ENCODE assay signal across 33 cellular contexts in genomic region chr1:63230722-63231121, GRCh38.
"Had no signal": no experiment of that assay in that cellular context is flagged by ENCODE, and none has a peak within 500 bp of the region (broad histone marks: within the 10 kb centered on the region; RNA-seq: fewer than 3 reads in every experiment).

No MANE protein-coding gene starts in this region.

- H3K4me3 Mint-ChIP-seq: activated CD4-positive, alpha-beta memory T cell treated with anti-CD3 and anti-CD28 coated beads for 36 hours; activated CD4-positive, alpha-beta T cell treated with anti-CD3 and anti-CD28 coated beads for 36 hours; activated CD4-positive, alpha-beta T cell treated with anti-CD3 and anti-CD28 coated beads, Interleukin-2, amount 10 ng/mL, durations not matched to agents 24 days and 14 days; activated CD8-positive, alpha-beta memory T cell treated with anti-CD3 and anti-CD28 coated beads, Interleukin-2, amount 10 ng/mL, durations not matched to agents 7 days and 5 days; activated CD8-positive, alpha-beta T cell treated with anti-CD3 and anti-CD28 coated beads, Interleukin-2, amount 10 ng/mL, durations not matched to agents 7 days and 5 days; activated naive CD8-positive, alpha-beta T cell; activated T-cell treated with anti-CD3 and anti-CD28 coated beads, Interleukin-2, amount 50 U/mL, for 72 hours; dendritic cell treated with granulocyte-macrophage colony-stimulating factor and Interleukin-4, amounts not matched to agents 40 ng/mL and 50 ng/mL, for 4 days; endodermal cell; T-helper 17 cell; T-helper 2 cell treated with Interferon-gamma antibody and Interleukin-4, amounts not matched to agents 5 μg/mL and 100 μg/mL, for 36 hours had no signal

- H3K36me3 Mint-ChIP-seq: activated CD4-positive, alpha-beta memory T cell treated with anti-CD3 and anti-CD28 coated beads for 36 hours; activated CD8-positive, alpha-beta memory T cell treated with anti-CD3 and anti-CD28 coated beads, Interleukin-2, amount 10 ng/mL, durations not matched to agents 7 days and 5 days had no signal

- H3K36me3 ChIP-seq: brain microvascular endothelial cell, gastroesophageal sphincter, heart right ventricle had no signal

- FAIRE-seq: astrocyte had no signal

- H3K4me3 ChIP-seq: coronary artery, dorsolateral prefrontal cortex, gastroesophageal sphincter, heart right ventricle, hepatocyte had no signal

- H3K27ac Mint-ChIP-seq: activated CD4-positive, alpha-beta memory T cell treated with anti-CD3 and anti-CD28 coated beads for 36 hours; activated CD4-positive, alpha-beta T cell treated with anti-CD3 and anti-CD28 coated beads for 36 hours; activated CD4-positive, alpha-beta T cell treated with anti-CD3 and anti-CD28 coated beads, Interleukin-2, amount 10 ng/mL, durations not matched to agents 24 days and 14 days; activated CD8-positive, alpha-beta memory T cell treated with anti-CD3 and anti-CD28 coated beads, Interleukin-2, amount 10 ng/mL, durations not matched to agents 7 days and 5 days; activated CD8-positive, alpha-beta T cell treated with anti-CD3 and anti-CD28 coated beads, Interleukin-2, amount 10 ng/mL, durations not matched to agents 7 days and 5 days; activated naive CD8-positive, alpha-beta T cell; activated T-cell treated with anti-CD3 and anti-CD28 coated beads, Interleukin-2, amount 50 U/mL, for 72 hours; dendritic cell treated with granulocyte-macrophage colony-stimulating factor and Interleukin-4, amounts not matched to agents 40 ng/mL and 50 ng/mL, for 4 days; endodermal cell; T-helper 17 cell; T-helper 2 cell treated with Interferon-gamma antibody and Interleukin-4, amounts not matched to agents 5 μg/mL and 100 μg/mL, for 36 hours had no signal

- ATAC-seq: activated CD4-positive, alpha-beta T cell treated with anti-CD3 and anti-CD28 coated beads for 36 hours; activated CD8-positive, alpha-beta memory T cell treated with anti-CD3 and anti-CD28 coated beads, Interleukin-2, amount 10 ng/mL, durations not matched to agents 7 days and 5 days; activated CD8-positive, alpha-beta T cell treated with anti-CD3 and anti-CD28 coated beads, Interleukin-2, amount 10 ng/mL, durations not matched to agents 7 days and 5 days; activated T-cell treated with anti-CD3 and anti-CD28 coated beads, Interleukin-2, amount 50 U/mL, for 72 hours; esophagus mucosa; foreskin keratinocyte; gastroesophageal sphincter; T-helper 17 cell had no signal

- DNase-seq: activated CD4-positive, alpha-beta memory T cell treated with anti-CD3 and anti-CD28 coated beads for 36 hours; activated CD4-positive, alpha-beta T cell treated with anti-CD3 and anti-CD28 coated beads for 36 hours; activated CD4-positive, alpha-beta T cell treated with anti-CD3 and anti-CD28 coated beads, Interleukin-2, amount 10 ng/mL, durations not matched to agents 24 days and 14 days; activated CD4-positive, CD25-positive, alpha-beta regulatory T cell; activated CD4-positive, CD25-positive, alpha-beta regulatory T cell treated with anti-CD3 and anti-CD28 coated beads, Interleukin-2, amount 50 U/mL, for 72 hours; activated CD8-positive, alpha-beta memory T cell treated with anti-CD3 and anti-CD28 coated beads, Interleukin-2, amount 10 ng/mL, durations not matched to agents 7 days and 5 days; activated CD8-positive, alpha-beta memory T cell treated with anti-CD3 and anti-CD28 coated beads, Interleukin-2, amount 50 U/mL, for 4 hours; activated CD8-positive, alpha-beta T cell treated with anti-CD3 and anti-CD28 coated beads, Interleukin-2, amount 10 ng/mL, durations not matched to agents 7 days and 5 days; activated effector memory CD4-positive, alpha-beta T cell treated with Interleukin-2 at 50 U/mL for 16 hours; activated gamma-delta T cell treated with Interleukin-2 at 50 U/mL for 16 hours; activated naive CD4-positive, alpha-beta T cell treated with anti-CD3 and anti-CD28 coated beads, Interleukin-2, amount 50 U/mL, for 16 hours; activated naive CD4-positive, alpha-beta T cell treated with Interleukin-2 at 50 U/mL for 16 hours; activated T-cell treated with anti-CD3 and anti-CD28 coated beads, Interleukin-2, amount 50 U/mL, for 1 hour; activated T-cell treated with anti-CD3 and anti-CD28 coated beads, Interleukin-2, amount 50 U/mL, for 72 hours; amniotic stem cell; anterior cingulate cortex; brain microvascular endothelial cell; caudate nucleus; dorsolateral prefrontal cortex; effector memory CD4-positive, alpha-beta T cell; endodermal cell; foreskin keratinocyte; heart right ventricle; T-helper 17 cell; T1000 had no signal

- H3K27ac ChIP-seq: brain microvascular endothelial cell, coronary artery, dorsolateral prefrontal cortex, foreskin keratinocyte, gastroesophageal sphincter, heart right ventricle, hepatocyte had no signal

- H3K27me3 ChIP-seq: brain microvascular endothelial cell, dorsolateral prefrontal cortex, foreskin keratinocyte, gastroesophageal sphincter, heart right ventricle, hepatocyte had no signal

- H3K4me1 ChIP-seq: foreskin keratinocyte, gastroesophageal sphincter, heart right ventricle had no signal

- H3K9me3 Mint-ChIP-seq: activated CD4-positive, alpha-beta memory T cell treated with anti-CD3 and anti-CD28 coated beads for 36 hours; activated CD4-positive, alpha-beta T cell treated with anti-CD3 and anti-CD28 coated beads, Interleukin-2, amount 10 ng/mL, durations not matched to agents 24 days and 14 days; activated T-cell treated with anti-CD3 and anti-CD28 coated beads, Interleukin-2, amount 50 U/mL, for 72 hours; T-helper 2 cell treated with Interferon-gamma antibody and Interleukin-4, amounts not matched to agents 5 μg/mL and 100 μg/mL, for 36 hours had no signal

- H3K27me3 Mint-ChIP-seq: activated CD4-positive, alpha-beta memory T cell treated with anti-CD3 and anti-CD28 coated beads for 36 hours; activated CD4-positive, alpha-beta T cell treated with anti-CD3 and anti-CD28 coated beads, Interleukin-2, amount 10 ng/mL, durations not matched to agents 24 days and 14 days; dendritic cell treated with granulocyte-macrophage colony-stimulating factor and Interleukin-4, amounts not matched to agents 40 ng/mL and 50 ng/mL, for 4 days; T-helper 17 cell had no signal

- H3K4me1 Mint-ChIP-seq: activated CD4-positive, alpha-beta T cell treated with anti-CD3 and anti-CD28 coated beads for 36 hours; activated CD4-positive, alpha-beta T cell treated with anti-CD3 and anti-CD28 coated beads, Interleukin-2, amount 10 ng/mL, durations not matched to agents 24 days and 14 days; activated CD8-positive, alpha-beta memory T cell treated with anti-CD3 and anti-CD28 coated beads, Interleukin-2, amount 10 ng/mL, durations not matched to agents 7 days and 5 days; T-helper 17 cell had no signal
